In the genomic region with DNA sequence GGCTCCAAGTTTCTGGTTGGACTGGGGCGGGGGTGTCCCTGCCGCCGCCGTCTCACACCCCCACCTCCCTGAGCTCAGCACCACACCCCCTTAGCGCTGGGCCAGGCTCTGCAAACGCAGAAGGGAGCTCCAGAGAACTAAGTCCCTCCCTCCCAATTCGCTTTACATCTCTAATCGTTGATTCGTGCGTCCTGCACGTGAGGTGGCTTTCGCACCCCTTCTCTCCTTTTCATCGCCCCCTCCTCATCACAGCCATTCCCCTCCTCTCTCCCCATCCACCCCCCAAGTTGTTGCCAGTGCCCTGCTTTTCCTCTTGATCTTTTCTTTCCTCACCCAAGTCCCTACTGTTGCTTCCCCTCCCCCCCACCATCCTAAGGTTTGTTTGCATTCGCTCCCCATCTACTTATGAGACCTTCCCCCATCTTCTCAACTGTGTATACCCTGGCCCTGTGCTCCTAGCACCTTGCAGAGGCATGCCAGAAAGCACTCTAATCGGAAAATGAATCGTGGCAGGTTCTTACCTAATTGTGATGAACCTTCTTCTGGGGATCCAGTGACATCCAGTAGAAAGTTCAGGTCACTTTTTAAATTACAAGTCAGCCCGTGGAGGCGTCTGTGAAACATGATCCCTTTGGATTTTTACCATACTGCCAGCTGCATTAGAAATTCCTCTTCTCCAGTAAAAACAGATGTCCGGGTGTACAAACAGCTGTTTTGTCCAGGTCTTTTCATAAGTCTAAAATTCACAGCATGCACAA, we compare ENCODE assay signal across 8 cellular contexts. TPM values are rescaled to one million over a fixed set of nuclear protein-coding genes. Genes with fewer than 3 reads are reported as not detected.
DNase-seq lines count a peak whose midpoint lies in the region; ATAC-seq and TF ChIP-seq lines count a peak whose summit lies in the region.

No MANE protein-coding gene starts in this region.

- H3K27me3 ChIP-seq in PC-3 (ENCODE audit: low read length): no peaks in the 10 kb centered on the region
- no peaks in the 10 kb centered on the region for H3K27me3 ChIP-seq in mononuclear cell (ENCODE audit: insufficient read depth, low read length)

- no peaks in the 10 kb centered on the region for H3K9me2 ChIP-seq in PC-3 (replicated peaks; ENCODE audit: low read length)

- BruUV-seq in PC-3 (replicated peaks; lab: Mats Ljungman, UMichigan): no TSS peak

- H3K9ac ChIP-seq in PC-3 (ENCODE audit: low read length): peak overlapping the region; percentile 41

- DNase-seq in DMS 273 (lab: John Stamatoyannopoulos, UW; ENCODE audit: unreplicated experiment) (peak; percentile 99), HS-5 (ENCODE audit: low read depth) (peak; percentile 56), PC-3 (peak; percentile 60), dermis blood vessel endothelial cell (peak; percentile 16), GM19240 (ENCODE audit: insufficient read length, low spot score) (no peak)

- CTCF ChIA-PET in PC-3 (lab: Charles Lee): interaction anchor here (0.6 kb wide), 2 partner anchors 18 to 538 kb away, joined by 4 to 7 read pairs; no protein-coding TSS in a partner anchor

- H3K79me2 ChIP-seq in PC-3 (ENCODE audit: low read length): peaks cover 39% of the 10 kb centered on the region

- POLR2A ChIA-PET in PC-3 (lab: Charles Lee; ENCODE audit: unreplicated experiment): no interaction called here

- H3F3A ChIP-seq in PC-3 (ENCODE audit: low read length, unreplicated experiment): no peaks in the 10 kb centered on the region

- H4K20me1 ChIP-seq in PC-3 (ENCODE audit: low read length): peaks cover 38% of the 10 kb centered on the region

- intact Hi-C loops in PC-3 (cut with micrococcal nuclease): loop anchor here (1.0 to 10.0 kb wide), 5 partner anchors 49 to 375 kb away; a partner anchor contains a TSS

- H3K4me2 ChIP-seq in PC-3 (ENCODE audit: low read length): peak overlapping the region; percentile 87

- H2AFZ ChIP-seq in PC-3 (ENCODE audit: low read length): peak overlapping the region; percentile 92

- ATAC-seq in PC-3: peak; percentile 74
- no peak for ATAC-seq in GM19467 (IDR thresholded peaks at IDR 0.05; ENCODE audit: unreplicated experiment)
- ATAC-seq in GM18870 (IDR thresholded peaks at IDR 0.05; ENCODE audit: unreplicated experiment): no peak

- H3K4me3 ChIP-seq in PC-3 (ENCODE audit: low read length): peak overlapping the region; percentile 74
- peak overlapping the region; percentile 93 for H3K4me3 ChIP-seq in mononuclear cell (ENCODE audit: low read length)

- no peaks in the 10 kb centered on the region for H3K9me3 ChIP-seq in PC-3 (ENCODE audit: low read length)
- H3K9me3 ChIP-seq in mononuclear cell (ENCODE audit: low read depth, low read length): no peaks in the 10 kb centered on the region

- H3K36me3 ChIP-seq in PC-3 (ENCODE audit: low read depth, low read length): peaks cover 11% of the 10 kb centered on the region; the same call in 1 of the 2 replicates

- TF ChIP-seq CTCF in PC-3 (conservative IDR thresholded peaks at IDR 0.05; ENCODE audit: low read depth, low read length): no peak

- H3K4me1 ChIP-seq in PC-3 (ENCODE audit: insufficient read depth, low read length) (peaks cover 23% of the 10 kb centered on the region), mononuclear cell (ENCODE audit: insufficient read depth, low read length) (peaks cover 49% of the 10 kb centered on the region)

- peak overlapping the region; percentile 55 for H3K27ac ChIP-seq in PC-3 (ENCODE audit: low read length)

RNA-seq across cellular contexts. Expression of a gene that starts 0.6 kb away (rescaled TPM):
- total RNA-seq in PC-3 (2014; rRNA removed) (65.3 and 89.4 TPM in 2 replicates), dermis blood vessel endothelial cell (107 and 129 TPM in 2 replicates), mononuclear cell (159 TPM)
